34 cellular contexts compared by ENCODE assay signal in the genomic region with DNA sequence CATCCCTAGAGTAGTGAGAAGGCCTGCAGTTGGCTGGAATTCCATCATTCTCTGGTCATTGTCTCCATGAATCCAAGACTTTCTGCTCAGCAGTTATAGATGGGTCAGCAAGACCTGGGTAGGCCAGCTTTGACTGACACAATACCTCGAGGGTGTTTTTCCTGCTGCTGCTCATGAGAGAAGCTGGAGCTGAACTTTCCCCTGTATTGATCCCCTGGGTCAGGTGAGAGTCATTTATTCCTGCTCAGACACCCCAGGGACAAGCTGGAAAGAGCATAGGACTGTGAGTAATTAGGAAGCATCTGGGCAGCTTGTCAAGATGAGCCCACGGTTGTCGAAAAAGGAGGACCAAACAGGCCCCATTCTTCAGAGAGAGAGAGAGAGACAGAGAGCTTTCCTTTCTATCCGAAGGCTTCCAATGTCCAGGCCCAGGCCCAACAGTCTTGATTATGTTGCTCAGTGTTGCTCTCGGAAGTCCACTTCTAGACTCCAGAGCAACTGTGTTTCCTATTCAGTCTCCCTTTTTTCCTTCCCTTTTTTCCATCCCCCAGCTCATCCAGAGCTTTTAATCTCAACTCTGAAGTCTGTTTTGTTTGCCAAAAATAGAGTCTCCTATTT.
"Had no signal": no experiment of that assay in that cellular context is flagged by ENCODE, and none has a peak within 500 bp of the region (broad histone marks: within the 10 kb centered on the region; RNA-seq: fewer than 3 reads in every experiment).

No MANE protein-coding gene starts in this region.

- H3K4me1 ChIP-seq: adrenal gland, body of pancreas, breast epithelium had no signal

- H3K4me3 ChIP-seq: adrenal gland, body of pancreas, breast epithelium had no signal

- ATAC-seq: activated CD8-positive, alpha-beta T cell treated with anti-CD3 and anti-CD28 coated beads for 36 hours; activated naive CD4-positive, alpha-beta T cell treated with anti-CD3 and anti-CD28 coated beads, Interleukin-2, amount 50 U/mL, for 72 hours; activated T-cell treated with anti-CD3 and anti-CD28 coated beads, Interleukin-2, amount 50 U/mL, for 4 hours; activated T-cell treated with anti-CD3 and anti-CD28 coated beads, Interleukin-2, amount 50 U/mL, for 72 hours; activated T-helper 17 cell treated with anti-CD3 and anti-CD28 coated beads, Interleukin-2, amount 50 U/mL, for 72 hours; body of pancreas had no signal

- H3K36me3 ChIP-seq: adrenal gland, brain microvascular endothelial cell, breast epithelium had no signal

- H3K27me3 ChIP-seq: body of pancreas, brain microvascular endothelial cell had no signal

- FAIRE-seq: astrocyte, TTC549 had no signal

- DNase-seq: activated B cell treated with CpG ODN at 0.5 μM for 24 hours; activated CD4-positive, alpha-beta memory T cell treated with anti-CD3 and anti-CD28 coated beads for 36 hours; activated CD4-positive, alpha-beta T cell treated with anti-CD3 and anti-CD28 coated beads for 4 hours; activated CD4-positive, alpha-beta T cell treated with anti-CD3 and anti-CD28 coated beads, Interleukin-2, amount 10 ng/mL, durations not matched to agents 24 days and 14 days; activated CD4-positive, alpha-beta T cell treated with anti-CD3 and anti-CD28 coated beads, Interleukin-2, amount 50 U/mL, for 1 hour; activated CD4-positive, alpha-beta T cell treated with anti-CD3 and anti-CD28 coated beads, Interleukin-2, amount 50 U/mL, for 4 hours; activated CD4-positive, CD25-positive, alpha-beta regulatory T cell treated with anti-CD3 and anti-CD28 coated beads, Interleukin-2, amount 50 U/mL, for 72 hours; activated CD8-positive, alpha-beta memory T cell treated with anti-CD3 and anti-CD28 coated beads, Interleukin-2, amount 50 U/mL, for 4 hours; activated CD8-positive, alpha-beta T cell treated with anti-CD3 and anti-CD28 coated beads for 36 hours; activated effector memory CD4-positive, alpha-beta T cell treated with anti-CD3 and anti-CD28 coated beads, Interleukin-2, amount 50 U/mL, for 16 hours; activated gamma-delta T cell treated with Interleukin-2 at 50 U/mL for 16 hours; activated naive CD4-positive, alpha-beta T cell; activated naive CD4-positive, alpha-beta T cell treated with anti-CD3 and anti-CD28 coated beads for 36 hours; activated naive CD4-positive, alpha-beta T cell treated with anti-CD3 and anti-CD28 coated beads, Interleukin-2, amount 50 U/mL, for 16 hours; activated naive CD8-positive, alpha-beta T cell treated with anti-CD3 and anti-CD28 coated beads for 36 hours; activated T-cell treated with anti-CD3 and anti-CD28 coated beads for 4 hours; activated T-cell treated with anti-CD3 and anti-CD28 coated beads, Interleukin-2, amount 50 U/mL, for 1 hour; activated T-cell treated with anti-CD3 and anti-CD28 coated beads, Interleukin-2, amount 50 U/mL, for 4 hours; activated T-cell treated with anti-CD3 and anti-CD28 coated beads, Interleukin-2, amount 50 U/mL, for 72 hours; adrenal gland; amniotic stem cell; aorta; body of pancreas; brain microvascular endothelial cell; central memory CD4-positive, alpha-beta T cell; T-helper 1 cell; T-helper 2 cell; T-helper 9 cell had no signal

- H3K9me3 ChIP-seq: adrenal gland, body of pancreas, breast epithelium had no signal

- H3K27ac ChIP-seq: adrenal gland, body of pancreas, brain microvascular endothelial cell, breast epithelium, VCaP had no signal
